8 cellular contexts compared by ENCODE assay signal in the genomic region with DNA sequence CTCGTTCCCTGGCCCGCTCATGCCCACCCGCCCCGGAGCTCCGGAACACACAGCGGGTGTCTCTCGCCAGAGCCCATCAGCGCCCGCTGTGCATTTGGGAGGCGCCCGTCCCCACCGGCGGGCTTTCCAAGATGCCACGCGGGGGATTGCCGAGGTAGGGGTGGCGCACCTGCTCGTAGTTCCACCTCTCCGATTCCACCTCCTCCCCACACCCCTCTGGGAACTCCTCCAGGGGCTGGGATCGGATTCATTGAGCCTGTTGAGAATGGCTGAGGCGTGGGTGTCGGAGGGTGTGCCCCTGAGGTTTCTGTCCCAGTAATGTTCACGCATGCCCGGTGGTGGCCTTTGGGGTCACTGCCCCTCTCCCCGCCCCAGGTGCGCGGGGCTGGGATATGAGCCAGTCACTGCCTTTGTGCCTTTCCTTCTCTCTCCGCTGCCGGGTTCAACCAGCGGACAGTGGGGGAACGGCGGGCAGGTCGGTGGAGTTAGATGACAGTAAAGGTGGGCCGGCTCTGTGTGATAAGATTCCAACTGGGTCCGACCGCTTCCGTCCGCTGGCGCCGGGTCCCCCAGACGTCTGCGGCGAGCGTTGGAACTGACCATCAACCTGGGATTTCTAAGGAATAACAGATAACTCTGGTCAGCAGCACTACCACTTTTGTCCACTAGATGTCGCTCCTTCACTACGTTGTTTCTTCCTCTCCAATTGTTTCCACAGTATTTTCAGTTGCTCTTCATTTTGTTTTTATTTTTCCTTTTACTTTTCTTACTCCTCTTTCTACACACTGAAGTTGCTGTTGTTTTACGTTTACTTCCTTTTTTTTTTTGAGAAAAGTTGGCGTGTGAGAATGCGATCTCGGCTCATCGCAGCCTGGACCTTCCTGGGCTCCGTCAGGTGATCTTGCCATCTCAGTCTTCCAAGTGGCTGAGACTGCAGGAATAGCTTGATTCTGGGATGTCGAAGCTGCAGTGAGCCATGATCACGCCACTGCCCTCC.
DNase-seq lines count a peak whose midpoint lies in the region; ATAC-seq and TF ChIP-seq lines count a peak whose summit lies in the region.

No MANE protein-coding gene starts in this region.

- TF ChIP-seq POLR2A in prostate gland (IDR thresholded peaks at IDR 0.05) (no peak), vagina (IDR thresholded peaks at IDR 0.05) (no peak)

- H3K27me3 ChIP-seq in adipocyte (replicated peaks; ENCODE audit: control insufficient read depth, insufficient read depth, low read length) (peaks cover 4% of the 10 kb centered on the region), prostate gland (replicated peaks; ENCODE audit: insufficient read depth) (no peaks in the 10 kb centered on the region), vagina (no peaks in the 10 kb centered on the region)

- ATAC-seq in GM21381 (IDR thresholded peaks at IDR 0.05; ENCODE audit: unreplicated experiment) (peak; percentile 67), SK-N-SH treated with all-trans-retinoic acid at 6 μM for 48 hours (peak; percentile 84), left cardiac atrium (peak; percentile 63 to 77)

- peak; percentile 85 to 96 (median 92) for TF ChIP-seq CTCF in prostate gland (IDR thresholded peaks at IDR 0.05)
- peak; percentile 91 for TF ChIP-seq CTCF in vagina (IDR thresholded peaks at IDR 0.05)

- peak overlapping the region; percentile 27 for H3K9ac ChIP-seq in adipocyte (ENCODE audit: low read length)

- intact Hi-C loops in left cardiac atrium (cut with DNase I) = loop anchor here in 1 of 2 donors (2.0 kb wide), 1 partner anchor 178 kb away; a partner anchor contains a TSS
- intact Hi-C loops in prostate gland (cut with DNase I) = loop anchor here (2.0 kb wide), 1 partner anchor 176 kb away; no protein-coding TSS in a partner anchor
- intact Hi-C loops in vagina (cut with DNase I) = loop anchor here (5.0 kb wide), 1 partner anchor 179 kb away; a partner anchor contains a TSS

- no peaks in the 10 kb centered on the region for H3K36me3 ChIP-seq in adipocyte (ENCODE audit: control insufficient read depth, insufficient read depth, low read length, severe bottlenecking)
- H3K36me3 ChIP-seq in prostate gland = no peaks in the 10 kb centered on the region
- no peaks in the 10 kb centered on the region for H3K36me3 ChIP-seq in vagina

- H3K27ac ChIP-seq in prostate gland (no peak overlapping the region), vagina (no peak overlapping the region)

- peak overlapping the region; percentile 78 for H3K4me3 ChIP-seq in adipocyte (ENCODE audit: low read length)
- peak overlapping the region; percentile 21 to 23 for H3K4me3 ChIP-seq in prostate gland
- peak overlapping the region; percentile 22 to 42 for H3K4me3 ChIP-seq in vagina

- H3K9me3 ChIP-seq in adipocyte (ENCODE audit: control insufficient read depth, low read length) (no peaks in the 10 kb centered on the region), prostate gland (no peaks in the 10 kb centered on the region), vagina (no peaks in the 10 kb centered on the region)

- 7% methylated on average over 51 of the region's 54 CpGs for WGBS in prostate gland

- H3K4me1 ChIP-seq in adipocyte (ENCODE audit: control insufficient read depth, insufficient read depth, low read length) = no peaks in the 10 kb centered on the region
- peaks cover 4% of the 10 kb centered on the region for H3K4me1 ChIP-seq in prostate gland (replicated peaks)
- peaks cover 9% of the 10 kb centered on the region for H3K4me1 ChIP-seq in vagina

- peak; percentile 68 for DNase-seq in D341Med (ENCODE audit: low spot score)
- peak; percentile 33 for DNase-seq in KG1 (lab: John Stamatoyannopoulos, UW)
- DNase-seq in adipocyte (ENCODE audit: low read depth) = peak; percentile 87
- DNase-seq in left cardiac atrium = peak; percentile 50
- peak; percentile 61 for DNase-seq in prostate gland (ENCODE audit: low spot score)
- DNase-seq in vagina (ENCODE audit: extremely low spot score in 2 of 2) = peak in 1 of 2 donors; percentile 22

TF ChIP-seq in SK-N-SH treated with all-trans-retinoic acid at 6 μM for 48 hours, 23 proteins besides CTCF, POLR2A, EP300 and RAD21:
- TF ChIP-seq, protein P1, sequence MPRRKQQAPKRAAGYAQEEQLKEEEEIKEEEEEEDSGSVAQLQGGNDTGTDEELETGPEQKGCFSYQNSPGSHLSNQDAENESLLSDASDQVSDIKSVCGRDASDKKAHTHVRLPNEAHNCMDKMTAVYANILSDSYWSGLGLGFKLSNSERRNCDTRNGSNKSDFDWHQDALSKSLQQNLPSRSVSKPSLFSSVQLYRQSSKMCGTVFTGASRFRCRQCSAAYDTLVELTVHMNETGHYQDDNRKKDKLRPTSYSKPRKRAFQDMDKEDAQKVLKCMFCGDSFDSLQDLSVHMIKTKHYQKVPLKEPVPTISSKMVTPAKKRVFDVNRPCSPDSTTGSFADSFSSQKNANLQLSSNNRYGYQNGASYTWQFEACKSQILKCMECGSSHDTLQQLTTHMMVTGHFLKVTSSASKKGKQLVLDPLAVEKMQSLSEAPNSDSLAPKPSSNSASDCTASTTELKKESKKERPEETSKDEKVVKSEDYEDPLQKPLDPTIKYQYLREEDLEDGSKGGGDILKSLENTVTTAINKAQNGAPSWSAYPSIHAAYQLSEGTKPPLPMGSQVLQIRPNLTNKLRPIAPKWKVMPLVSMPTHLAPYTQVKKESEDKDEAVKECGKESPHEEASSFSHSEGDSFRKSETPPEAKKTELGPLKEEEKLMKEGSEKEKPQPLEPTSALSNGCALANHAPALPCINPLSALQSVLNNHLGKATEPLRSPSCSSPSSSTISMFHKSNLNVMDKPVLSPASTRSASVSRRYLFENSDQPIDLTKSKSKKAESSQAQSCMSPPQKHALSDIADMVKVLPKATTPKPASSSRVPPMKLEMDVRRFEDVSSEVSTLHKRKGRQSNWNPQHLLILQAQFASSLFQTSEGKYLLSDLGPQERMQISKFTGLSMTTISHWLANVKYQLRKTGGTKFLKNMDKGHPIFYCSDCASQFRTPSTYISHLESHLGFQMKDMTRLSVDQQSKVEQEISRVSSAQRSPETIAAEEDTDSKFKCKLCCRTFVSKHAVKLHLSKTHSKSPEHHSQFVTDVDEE (CRISPR knock-in tag; IDR thresholded peaks at IDR 0.05) = no peak
- no peak for TF ChIP-seq ZNF8 (CRISPR knock-in tag; IDR thresholded peaks at IDR 0.05)
- TF ChIP-seq, protein P2, sequence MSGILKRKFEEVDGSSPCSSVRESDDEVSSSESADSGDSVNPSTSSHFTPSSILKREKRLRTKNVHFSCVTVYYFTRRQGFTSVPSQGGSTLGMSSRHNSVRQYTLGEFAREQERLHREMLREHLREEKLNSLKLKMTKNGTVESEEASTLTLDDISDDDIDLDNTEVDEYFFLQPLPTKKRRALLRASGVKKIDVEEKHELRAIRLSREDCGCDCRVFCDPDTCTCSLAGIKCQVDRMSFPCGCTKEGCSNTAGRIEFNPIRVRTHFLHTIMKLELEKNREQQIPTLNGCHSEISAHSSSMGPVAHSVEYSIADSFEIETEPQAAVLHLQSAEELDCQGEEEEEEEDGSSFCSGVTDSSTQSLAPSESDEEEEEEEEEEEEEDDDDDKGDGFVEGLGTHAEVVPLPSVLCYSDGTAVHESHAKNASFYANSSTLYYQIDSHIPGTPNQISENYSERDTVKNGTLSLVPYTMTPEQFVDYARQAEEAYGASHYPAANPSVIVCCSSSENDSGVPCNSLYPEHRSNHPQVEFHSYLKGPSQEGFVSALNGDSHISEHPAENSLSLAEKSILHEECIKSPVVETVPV (CRISPR knock-in tag; IDR thresholded peaks at IDR 0.05) = no peak
- no peak for TF ChIP-seq RARB (CRISPR knock-in tag; IDR thresholded peaks at IDR 0.05)
- no peak for TF ChIP-seq ZC3H10 (CRISPR knock-in tag; IDR thresholded peaks at IDR 0.05)
- TF ChIP-seq ZNF70 (CRISPR knock-in tag; IDR thresholded peaks at IDR 0.05) = no peak
- TF ChIP-seq CSDC2 (CRISPR knock-in tag; IDR thresholded peaks at IDR 0.05) = no peak
- TF ChIP-seq, protein P3, sequence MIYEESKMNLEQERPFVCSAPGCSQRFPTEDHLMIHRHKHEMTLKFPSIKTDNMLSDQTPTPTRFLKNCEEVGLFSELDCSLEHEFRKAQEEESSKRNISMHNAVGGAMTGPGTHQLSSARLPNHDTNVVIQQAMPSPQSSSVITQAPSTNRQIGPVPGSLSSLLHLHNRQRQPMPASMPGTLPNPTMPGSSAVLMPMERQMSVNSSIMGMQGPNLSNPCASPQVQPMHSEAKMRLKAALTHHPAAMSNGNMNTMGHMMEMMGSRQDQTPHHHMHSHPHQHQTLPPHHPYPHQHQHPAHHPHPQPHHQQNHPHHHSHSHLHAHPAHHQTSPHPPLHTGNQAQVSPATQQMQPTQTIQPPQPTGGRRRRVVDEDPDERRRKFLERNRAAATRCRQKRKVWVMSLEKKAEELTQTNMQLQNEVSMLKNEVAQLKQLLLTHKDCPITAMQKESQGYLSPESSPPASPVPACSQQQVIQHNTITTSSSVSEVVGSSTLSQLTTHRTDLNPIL (CRISPR knock-in tag; IDR thresholded peaks at IDR 0.05; ENCODE audit: low read depth) = no peak
- no peak for TF ChIP-seq ESRRG (CRISPR knock-in tag; IDR thresholded peaks at IDR 0.05)
- TF ChIP-seq ARNTL (CRISPR knock-in tag; IDR thresholded peaks at IDR 0.05; ENCODE audit: borderline replicate concordance, low read depth) = no peak
- TF ChIP-seq PPARA (CRISPR knock-in tag; IDR thresholded peaks at IDR 0.05; ENCODE audit: borderline replicate concordance) = no peak

Comparison
In these comparisons a context has a peak if more than half of its experiments do, and no peak if none do; other contexts are left out.
1. H3K4me3 ChIP-seq: peak in every context shown above with its lines; median percentile 78 in adipocyte; 32 in vagina; 22 in prostate gland.